8 cellular contexts compared by ENCODE assay signal in the genomic region with DNA sequence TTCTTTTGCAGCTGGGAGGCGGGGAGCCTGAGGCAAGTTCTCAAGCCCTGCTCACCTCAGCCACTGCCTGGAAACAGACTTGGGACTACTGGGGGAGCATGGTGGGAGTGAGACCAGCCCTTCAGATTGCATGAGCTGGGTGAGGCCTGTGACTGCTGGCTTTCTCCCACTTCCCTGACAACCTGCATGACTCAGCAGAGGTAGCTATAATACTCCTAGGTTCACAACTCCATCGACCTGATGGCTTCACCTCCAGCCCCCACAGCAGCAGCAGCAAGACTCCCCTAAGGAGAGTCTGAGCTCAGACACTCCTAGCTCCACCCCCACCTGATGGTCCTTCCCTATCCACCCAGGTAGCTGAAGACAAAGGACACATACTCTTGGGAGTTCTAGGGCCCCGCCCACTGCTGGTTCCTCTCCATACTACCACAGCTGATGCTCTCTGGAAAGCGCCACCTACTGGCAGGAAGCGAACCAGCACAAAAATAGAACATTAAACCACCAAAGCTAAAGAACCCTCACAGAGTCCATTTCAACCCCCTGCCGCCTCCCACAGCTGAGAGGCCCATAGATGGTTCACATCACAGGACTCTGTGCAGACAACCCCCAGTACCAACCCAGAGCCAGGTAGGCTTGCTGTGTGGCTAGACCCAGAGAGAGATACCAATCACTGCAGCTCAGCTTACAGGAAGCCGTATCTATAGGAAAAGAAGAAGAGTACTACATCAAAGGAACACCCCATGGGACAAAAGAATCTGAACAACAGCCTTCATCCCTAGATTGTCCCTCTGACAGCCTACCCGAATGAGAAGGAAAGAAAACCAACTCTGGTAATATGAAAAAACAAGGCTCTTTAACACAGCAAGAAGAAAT.
DNase-seq lines count a peak whose midpoint lies in the region; ATAC-seq and TF ChIP-seq lines count a peak whose summit lies in the region.

No MANE protein-coding gene starts in this region.

- intact Hi-C loops in colonic mucosa (cut with DNase I) = no loop called here

- DNase-seq in AG10803 (ENCODE audit: low read depth) = no peak
- DNase-seq in HK-2 (ENCODE audit: unreplicated experiment) = peak; percentile 44
- DNase-seq in SW480 (ENCODE audit: low spot score) = peak; percentile 30
- DNase-seq in colonic mucosa = peak; percentile 45
- no peak for DNase-seq in HuH-7 (ENCODE audit: low spot score)

- no peak for ATAC-seq in GM21717 (IDR thresholded peaks at IDR 0.05; ENCODE audit: unreplicated experiment)
- ATAC-seq in GM21786 (IDR thresholded peaks at IDR 0.05; ENCODE audit: unreplicated experiment) = no peak

- peak; percentile 49 for TF ChIP-seq CTCF in AG10803 (conservative IDR thresholded peaks at IDR 0.05; ENCODE audit: low read length)
- TF ChIP-seq CTCF in colonic mucosa (IDR thresholded peaks at IDR 0.05) = peak; percentile 42
- TF ChIP-seq CTCF in neutrophil (IDR thresholded peaks at IDR 0.05) = peak; percentile 82

- H3K27ac ChIP-seq in colonic mucosa (no peak overlapping the region), neutrophil (peak overlapping the region; percentile 61)

- H3K36me3 ChIP-seq in colonic mucosa (no peaks in the 10 kb centered on the region), neutrophil (no peaks in the 10 kb centered on the region)

- H3K4me1 ChIP-seq in colonic mucosa (no peaks in the 10 kb centered on the region), neutrophil (ENCODE audit: control insufficient read depth in 1 of 2, insufficient read depth in 1 of 2, low read depth in 1 of 2, low read length in 1 of 2) (peaks cover 14% of the 10 kb centered on the region in 2 experiments)

- H3K9me3 ChIP-seq in colonic mucosa (no peaks in the 10 kb centered on the region), neutrophil (no peaks in the 10 kb centered on the region)

- H3K4me3 ChIP-seq in AG10803 (ENCODE audit: low read length) = no peak overlapping the region
- no peak overlapping the region for H3K4me3 ChIP-seq in colonic mucosa
- H3K4me3 ChIP-seq in neutrophil (ENCODE audit: low read depth in 1 of 2, low read length in 1 of 2) = peak overlapping the region; percentile 13 to 18

- no peaks in the 10 kb centered on the region for H3K27me3 ChIP-seq in colonic mucosa
- no peaks in the 10 kb centered on the region for H3K27me3 ChIP-seq in neutrophil

- H3K9ac ChIP-seq in colonic mucosa (ENCODE audit: low read depth in 2 of 2, low read length in 2 of 2) = no peak overlapping the region

Comparison
In these comparisons a context has a peak if more than half of its experiments do, and no peak if none do; other contexts are left out.
1. DNase-seq: peak in HK-2 (single experiment), SW480 (single experiment) and colonic mucosa (single experiment); none in AG10803 (single experiment) and HuH-7 (single experiment).
2. H3K4me3 ChIP-seq: peak in neutrophil (2 of 2); none in AG10803 (single experiment) and colonic mucosa (single experiment).
3. Peak in every context shown above with its lines, with median percentiles within 50 percentile points of each other: CTCF ChIP-seq.